10 cellular contexts compared by ENCODE assay signal in the genomic region with DNA sequence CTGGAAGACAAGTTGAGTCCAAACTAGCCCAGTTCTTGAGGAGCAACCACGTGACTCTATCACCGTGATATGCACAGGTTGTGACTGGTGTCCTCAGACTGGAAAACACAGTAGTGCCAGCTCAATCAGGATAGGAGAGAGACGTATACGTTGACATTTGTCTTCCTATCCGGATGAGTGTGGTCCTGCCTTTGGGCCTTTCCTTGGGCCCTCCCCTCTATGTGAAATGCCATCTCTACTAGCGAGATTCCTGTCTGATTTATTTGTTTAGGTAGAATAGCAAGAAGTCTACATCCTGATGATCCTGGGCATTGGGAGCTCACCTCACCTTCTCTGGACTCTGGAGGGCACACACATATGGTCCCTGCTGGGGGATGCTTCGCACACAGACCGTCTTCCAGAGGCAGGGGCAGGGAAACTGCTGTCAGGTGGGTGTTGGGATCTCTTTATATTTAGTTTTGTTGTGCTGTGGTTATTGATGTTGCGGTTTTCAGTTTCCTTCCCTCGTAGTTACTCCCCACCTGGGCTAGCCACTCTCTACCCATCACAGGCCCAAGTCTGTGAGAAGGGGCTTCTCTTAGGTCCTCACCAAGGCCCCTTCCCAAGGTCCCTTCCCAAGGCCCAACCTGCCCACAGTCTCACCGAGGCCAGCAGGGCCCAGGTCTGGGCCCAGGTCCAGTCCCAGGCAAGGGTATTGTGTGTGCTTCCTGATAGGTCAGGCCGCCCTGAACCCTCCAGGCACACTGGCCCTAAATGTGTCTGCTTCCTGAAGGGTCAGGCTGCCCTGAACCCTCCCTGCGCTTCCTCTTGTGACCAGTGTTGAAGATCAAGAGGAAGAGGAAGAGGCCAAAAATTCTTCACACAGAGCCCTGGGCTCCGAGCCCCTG. TPM values are rescaled to one million over a fixed set of nuclear protein-coding genes. Genes with fewer than 3 reads are reported as not detected.
A peak's percentile ranks its signal among the peaks of the same experiment; 100 is the strongest.
DNase-seq lines count a peak whose midpoint lies in the region; ATAC-seq and TF ChIP-seq lines count a peak whose summit lies in the region.
"Had no signal": no experiment of that assay in that cellular context is flagged by ENCODE, and none has a peak within 500 bp of the region (broad histone marks: within the 10 kb centered on the region; RNA-seq: fewer than 3 reads in every experiment).

No MANE protein-coding gene starts in this region.

- H3K4me3 ChIP-seq in NB4 (ENCODE audit: low read depth, low read length) (no peak overlapping the region), transverse colon (no peak overlapping the region)
- H3K4me3 ChIP-seq: thyroid gland had no signal

- no peak overlapping the region for H3K27ac ChIP-seq in transverse colon
- H3K27ac ChIP-seq: thyroid gland, VCaP had no signal

- H3K9me3 ChIP-seq in transverse colon, result no peaks in the 10 kb centered on the region
- H3K9me3 ChIP-seq: thyroid gland had no signal

- H3K27ac Mint-ChIP-seq in activated naive CD4-positive, alpha-beta T cell treated with anti-CD3 and anti-CD28 coated beads, Interleukin-2, amount 50 U/mL, for 72 hours, result peak overlapping the region; percentile 20 to 39

- TF ChIP-seq POLR2A in NB4 (IDR thresholded peaks at IDR 0.05; ENCODE audit: extremely low read depth, insufficient read length) (no peak), transverse colon (IDR thresholded peaks at IDR 0.05) (no peak)

- WGBS in transverse colon (ENCODE audit: low coverage in 1 of 2), 2 donors, result 82 to 97% methylated on average over 5 to 14 of the region's 14 CpGs

- no peaks in the 10 kb centered on the region for H3K36me3 ChIP-seq in transverse colon
- H3K36me3 ChIP-seq: thyroid gland had no signal

- no peaks in the 10 kb centered on the region for H3K27me3 ChIP-seq in transverse colon
- H3K27me3 ChIP-seq: thyroid gland had no signal

- no peak for DNase-seq in activated naive CD4-positive, alpha-beta T cell treated with anti-CD3 and anti-CD28 coated beads, Interleukin-2, amount 50 U/mL, for 72 hours (ENCODE audit: low spot score in 2 of 2)
- DNase-seq in activated naive CD4-positive, alpha-beta T cell (lab: John Stamatoyannopoulos, UW), result no peak
- DNase-seq in NB4 (ENCODE audit: low read depth) (peak; percentile 34), globus pallidus (ENCODE audit: low spot score) (peak; percentile 5), transverse colon (no peak), NCI-H2081 treated with DMSO at 0.1 percent for 48 hours (lab: John Stamatoyannopoulos, UW) (no peak)
- no peak for DNase-seq in stimulated activated CD4-positive, alpha-beta T cell treated with anti-CD3 and anti-CD28 coated beads, Interleukin-4, amount 100 ng/mL, for 4 hours

- no peaks in the 10 kb centered on the region for H3K9me3 Mint-ChIP-seq in activated naive CD4-positive, alpha-beta T cell treated with anti-CD3 and anti-CD28 coated beads, Interleukin-2, amount 50 U/mL, for 72 hours

- no peak for ATAC-seq in activated naive CD4-positive, alpha-beta T cell treated with anti-CD3 and anti-CD28 coated beads, Interleukin-2, amount 50 U/mL, for 72 hours
- ATAC-seq in HG03280 (IDR thresholded peaks at IDR 0.05; ENCODE audit: unreplicated experiment), result no peak

- peak; percentile 14 for TF ChIP-seq EP300 in transverse colon (IDR thresholded peaks at IDR 0.05; ENCODE audit: low read depth)

- no peaks in the 10 kb centered on the region for H3K36me3 Mint-ChIP-seq in activated naive CD4-positive, alpha-beta T cell treated with anti-CD3 and anti-CD28 coated beads, Interleukin-2, amount 50 U/mL, for 72 hours

- intact Hi-C loops in transverse colon (cut with DNase I; ENCODE audit: low total_unique reads), result no loop called here

- H3K4me1 ChIP-seq in transverse colon, result peaks cover 3 to 7% (median 6%) of the 10 kb centered on the region in 4 donors
- H3K4me1 ChIP-seq: thyroid gland had no signal

- in situ Hi-C loops in transverse colon (cut with MboI; ENCODE audit: low pct_ligation_motif_present in 1 of 4, low pct_unique_long_range_greater_than_20kb in 1 of 4, low sequenced_read_pairs in 3 of 4), result loop anchor here in 3 of 4 donors (5.0 to 10.0 kb wide), 3 partner anchors 46 to 146 kb away; a partner anchor contains a TSS

- TF ChIP-seq CTCF in NB4 (IDR thresholded peaks at IDR 0.05; ENCODE audit: low read depth, low read length) (no peak), transverse colon (IDR thresholded peaks at IDR 0.05) (no peak)

RNA-seq across cellular contexts. Expression of a gene that starts 19.0 kb away (rescaled TPM):
- total RNA-seq in activated naive CD4-positive, alpha-beta T cell treated with anti-CD3 and anti-CD28 coated beads, Interleukin-2, amount 50 U/mL, for 72 hours, result not detected
- 10 to 100 TPM in 1 of 4 donors, 1 to 10 TPM in 1, not detected in 2; 6.6 to 77.8 TPM for total RNA-seq in transverse colon
- total RNA-seq: thyroid gland had no signal

RNA-seq across cellular contexts. Expression of a gene that starts 43.6 kb away (rescaled TPM):
- 10 to 100 TPM; 35.4 to 82.9 TPM for total RNA-seq in activated naive CD4-positive, alpha-beta T cell treated with anti-CD3 and anti-CD28 coated beads, Interleukin-2, amount 50 U/mL, for 72 hours
- 100 to 1,000 TPM in 3 of 4 donors, 10 to 100 TPM in 1; 73.2 to 185 (median 131) TPM for total RNA-seq in transverse colon

RNA-seq across cellular contexts. Expression of a gene that starts 43.9 kb away (rescaled TPM):
- 100 to 1,000 TPM; 115 to 123 TPM for total RNA-seq in activated naive CD4-positive, alpha-beta T cell treated with anti-CD3 and anti-CD28 coated beads, Interleukin-2, amount 50 U/mL, for 72 hours
- total RNA-seq in transverse colon, result 100 to 1,000 TPM in 1 of 4 donors, 10 to 100 TPM in 3; 23.3 to 100 (median 56.5) TPM

RNA-seq across cellular contexts. Expression of a gene that starts 53.8 kb away (rescaled TPM):
- total RNA-seq in activated naive CD4-positive, alpha-beta T cell treated with anti-CD3 and anti-CD28 coated beads, Interleukin-2, amount 50 U/mL, for 72 hours, result 10 to 100 TPM; 47.8 to 49.2 TPM
- total RNA-seq in transverse colon, result 100 to 1,000 TPM in 2 of 4 donors, 10 to 100 TPM in 2; 23.7 to 126 (median 93.7) TPM

Comparison
In these comparisons a context has a peak if more than half of its experiments do, and no peak if none do; other contexts are left out.
1. DNase-seq: peak in NB4 (single experiment) and globus pallidus (single experiment); none in activated naive CD4-positive, alpha-beta T cell treated with anti-CD3 and anti-CD28 coated beads, Interleukin-2, amount 50 U/mL, for 72 hours (0 of 2), activated naive CD4-positive, alpha-beta T cell (0 of 4), transverse colon (single experiment), NCI-H2081 treated with DMSO at 0.1 percent for 48 hours (single experiment) and stimulated activated CD4-positive, alpha-beta T cell treated with anti-CD3 and anti-CD28 coated beads, Interleukin-4, amount 100 ng/mL, for 4 hours (0 of 2).